8 cellular contexts compared by ENCODE assay signal in genomic region chr2:20051518-20052228, GRCh38. TPM values are rescaled to one million over a fixed set of nuclear protein-coding genes. Genes with fewer than 3 reads are reported as not detected.
DNase-seq lines count a peak whose midpoint lies in the region; ATAC-seq and TF ChIP-seq lines count a peak whose summit lies in the region.

TSS of gene LAPTM4A (minus strand) at chr2:20051628. CDS start at chr2:20051520, 108 bp downstream.

- H4K20me1 ChIP-seq in osteoblast (ENCODE audit: insufficient read depth, low read length): peaks cover 36% of the 10 kb centered on the region

- peak; percentile 98 for ATAC-seq in HG02642 (IDR thresholded peaks at IDR 0.05; ENCODE audit: poor library complexity, unreplicated experiment)
- ATAC-seq in thoracic aorta (ENCODE audit: insufficient number of reproducible peaks, low FRiP score, low read depth): peak; percentile 99

- H3K27ac ChIP-seq in osteoblast (ENCODE audit: low read depth, low read length) (peak within 1 kb of the TSS; percentile 99), thoracic aorta (peak within 1 kb of the TSS; percentile 92 to 97)

- DNase-seq in GM12864 (ENCODE audit: low read depth) (peak; percentile 99), NCI-H1105 (lab: John Stamatoyannopoulos, UW) (peak; percentile 98), SKM-1 (lab: John Stamatoyannopoulos, UW; ENCODE audit: unreplicated experiment) (peak; percentile 99), glomerular visceral epithelial cell (ENCODE audit: extremely low spot score) (peak; percentile 99), osteoblast (ENCODE audit: insufficient read length, low spot score, missing footprints) (peak; percentile 93), thoracic aorta (ENCODE audit: low spot score) (peak; percentile 97)
- peak; percentile 97 for DNase-seq in activated naive CD8-positive, alpha-beta T cell treated with anti-CD3 and anti-CD28 coated beads for 36 hours

- H3K4me3 ChIP-seq in GM12864 (ENCODE audit: low read depth, low read length): peak within 1 kb of the TSS; percentile 95
- H3K4me3 ChIP-seq in osteoblast (ENCODE audit: insufficient read depth, low read length): peak within 1 kb of the TSS; percentile 88
- H3K4me3 ChIP-seq in thoracic aorta: peak within 1 kb of the TSS; percentile 85

- no peak within 1 kb of the TSS for H3K4me3 Mint-ChIP-seq in activated naive CD8-positive, alpha-beta T cell treated with anti-CD3 and anti-CD28 coated beads for 36 hours

- H3K9me3 ChIP-seq in osteoblast (ENCODE audit: low read depth, low read length) (no peaks in the 10 kb centered on the region), thoracic aorta (no peaks in the 10 kb centered on the region)

- H3K36me3 ChIP-seq in osteoblast (ENCODE audit: insufficient read depth, low read length) (no peaks in the 10 kb centered on the region), thoracic aorta (no peaks in the 10 kb centered on the region)

- H3K4me1 Mint-ChIP-seq in activated naive CD8-positive, alpha-beta T cell treated with anti-CD3 and anti-CD28 coated beads for 36 hours: peaks cover 26% of the 10 kb centered on the region

- H3K36me3 Mint-ChIP-seq in activated naive CD8-positive, alpha-beta T cell treated with anti-CD3 and anti-CD28 coated beads for 36 hours: no peaks in the 10 kb centered on the region

- peaks cover 44% of the 10 kb centered on the region for H3K79me2 ChIP-seq in osteoblast (ENCODE audit: insufficient read depth, low read length)

- H2AFZ ChIP-seq in osteoblast (ENCODE audit: low read length): peak within 1 kb of the TSS; percentile 92

- H3K4me1 ChIP-seq in osteoblast (ENCODE audit: insufficient read depth, low read length): peaks cover 32% of the 10 kb centered on the region
- peaks cover 17 to 27% of the 10 kb centered on the region in 2 donors for H3K4me1 ChIP-seq in thoracic aorta (ENCODE audit: control insufficient read depth in 1 of 2, low read depth in 2 of 2)

- H3K27me3 Mint-ChIP-seq in activated naive CD8-positive, alpha-beta T cell treated with anti-CD3 and anti-CD28 coated beads for 36 hours: peaks cover 19% of the 10 kb centered on the region

- peak within 1 kb of the TSS; percentile 94 for H3K4me2 ChIP-seq in osteoblast (ENCODE audit: insufficient read depth, low read length)

- TF ChIP-seq CTCF in GM12864 (IDR thresholded peaks at IDR 0.05; ENCODE audit: low read depth, low read length, missing control alignments) (no peak), osteoblast (IDR thresholded peaks at IDR 0.05; ENCODE audit: extremely low read depth, low read depth, low read length) (no peak), thoracic aorta (IDR thresholded peaks at IDR 0.05) (peak; percentile 31)

- no peaks in the 10 kb centered on the region for H3K9me3 Mint-ChIP-seq in activated naive CD8-positive, alpha-beta T cell treated with anti-CD3 and anti-CD28 coated beads for 36 hours

- no peak within 1 kb of the TSS for H3K27ac Mint-ChIP-seq in activated naive CD8-positive, alpha-beta T cell treated with anti-CD3 and anti-CD28 coated beads for 36 hours

- H3K27me3 ChIP-seq in osteoblast (ENCODE audit: insufficient read depth, low read length) (no peaks in the 10 kb centered on the region), thoracic aorta (replicated peaks; ENCODE audit: insufficient read depth) (no peaks in the 10 kb centered on the region)

RNA-seq across cellular contexts. Expression of gene LAPTM4A, which starts in this region (rescaled TPM):
- total RNA-seq in activated naive CD8-positive, alpha-beta T cell treated with anti-CD3 and anti-CD28 coated beads for 36 hours: 10 to 100 TPM; 20.5 to 20.9 TPM
- total RNA-seq in osteoblast: 249 and 275 TPM in 2 replicates
- total RNA-seq in thoracic aorta: 100 to 1,000 TPM; 181 to 200 TPM

Comparison
In these comparisons a context has a peak if more than half of its experiments do, and no peak if none do; other contexts are left out.
1. Peak in every context shown above with its lines: DNase-seq, ATAC-seq, H3K4me3 ChIP-seq and H3K27ac ChIP-seq.
2. RNA of gene LAPTM4A (total RNA-seq): 249 to 275 TPM in osteoblast and 181 to 200 TPM in thoracic aorta; 20.5 to 20.9 TPM in activated naive CD8-positive, alpha-beta T cell treated with anti-CD3 and anti-CD28 coated beads for 36 hours; every median in the first group is over 4 times any median in the second.